ENCODE assay signal across 18 cellular contexts in the genomic region with DNA sequence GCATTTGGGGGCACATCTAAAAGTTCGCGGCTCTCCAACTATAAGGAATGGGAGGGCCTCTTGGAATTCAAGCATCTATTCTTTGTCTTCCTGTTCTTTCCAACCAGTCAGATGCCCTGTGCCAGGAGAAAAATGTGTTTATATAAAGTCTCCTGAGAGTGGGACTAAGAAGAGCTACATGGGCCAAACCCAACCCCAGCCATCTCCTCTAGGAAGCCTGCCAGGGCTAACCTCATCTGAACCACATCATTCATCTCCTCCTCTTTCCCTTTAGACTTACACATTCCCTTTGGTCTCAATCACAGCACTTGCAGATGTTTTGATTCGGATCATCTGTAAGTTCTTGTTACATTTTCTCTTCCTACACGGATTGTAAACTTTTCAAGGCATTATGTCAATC.
DNase-seq lines count a peak whose midpoint lies in the region; ATAC-seq and TF ChIP-seq lines count a peak whose summit lies in the region.
"Had no signal": no experiment of that assay in that cellular context is flagged by ENCODE, and none has a peak within 500 bp of the region (broad histone marks: within the 10 kb centered on the region; RNA-seq: fewer than 3 reads in every experiment).

No MANE protein-coding gene starts in this region.

- H3K36me3 ChIP-seq in mucosa of descending colon (ENCODE audit: low read depth) = no peaks in the 10 kb centered on the region

- no peak overlapping the region for H3K4me3 ChIP-seq in mucosa of descending colon
- H3K4me3 ChIP-seq: K562, psoas muscle had no signal

- no peak for TF ChIP-seq CTCF in mucosa of descending colon (IDR thresholded peaks at IDR 0.05)

- no peaks in the 10 kb centered on the region for H3K9me3 ChIP-seq in mucosa of descending colon
- H3K9me3 ChIP-seq: psoas muscle had no signal

- peak; percentile 57 for DNase-seq in G401 (ENCODE audit: low spot score)
- DNase-seq in amniotic epithelial cell (ENCODE audit: low read depth) = peak; percentile 95
- DNase-seq in fibroblast of the conjunctiva (ENCODE audit: low read depth) = peak; percentile 88
- peak; percentile 48 for DNase-seq in renal cortical epithelial cell (ENCODE audit: low read depth)
- no peak for DNase-seq in NCI-H1694 treated with DMSO at 0.1 percent for 48 hours (lab: John Stamatoyannopoulos, UW)
- DNase-seq in mucosa of descending colon = no peak
- DNase-seq in NCI-H146 treated with DMSO at 0.1 percent for 48 hours (lab: John Stamatoyannopoulos, UW; ENCODE audit: unreplicated experiment) = no peak
- DNase-seq in stimulated activated CD4-positive, alpha-beta T cell treated with anti-CD3 and anti-CD28 coated beads, Interleukin-1b, Interleukin-23, amount 100 ng/mL, for 48 hours = no peak
- DNase-seq: activated CD4-positive, alpha-beta T cell treated with anti-CD3 and anti-CD28 coated beads for 36 hours; activated T-cell treated with anti-CD3 and anti-CD28 coated beads, Interleukin-2, amount 50 U/mL, for 24 hours; anterior cingulate cortex; CD4-positive, alpha-beta memory T cell; NCI-H1436 treated with DMSO at 0.1 percent for 48 hours; NCI-H526; stimulated activated CD4-positive, alpha-beta T cell treated with anti-CD3 and anti-CD28 coated beads, Interleukin-2, amount 100 ng/mL, for 48 hours had no signal

- in situ Hi-C loops in G401 (cut with HindIII; ENCODE audit: low sequenced_read_pairs) = no loop called here

- ATAC-seq in mucosa of descending colon = no peak
- ATAC-seq: activated CD4-positive, alpha-beta T cell treated with anti-CD3 and anti-CD28 coated beads for 36 hours; K562; stimulated activated memory B cell treated with anti-CD40 and anti-IgM and Interleukin-4, amounts not matched to agents 10 μg/mL and 1 μg/mL and 100 μg/mL, for 72 hours had no signal

- intact Hi-C loops in mucosa of descending colon (cut with DNase I, micrococcal nuclease) = no loop called here

- no peaks in the 10 kb centered on the region for H3K4me1 ChIP-seq in mucosa of descending colon (ENCODE audit: low read depth)

Comparison
In these comparisons a context has a peak if more than half of its experiments do, and no peak if none do; other contexts are left out.
1. DNase-seq: peak in G401 (single experiment), amniotic epithelial cell (single experiment), fibroblast of the conjunctiva (single experiment) and renal cortical epithelial cell (single experiment); none in NCI-H1694 treated with DMSO at 0.1 percent for 48 hours (single experiment), mucosa of descending colon (0 of 3), NCI-H146 treated with DMSO at 0.1 percent for 48 hours (single experiment) and stimulated activated CD4-positive, alpha-beta T cell treated with anti-CD3 and anti-CD28 coated beads, Interleukin-1b, Interleukin-23, amount 100 ng/mL, for 48 hours (single experiment).